In genomic region chr11:1207451-1208360, GRCh38 we compare ENCODE assay signal across 23 cellular contexts. TPM values are rescaled to one million over a fixed set of nuclear protein-coding genes. Genes with fewer than 3 reads are reported as not detected.
DNase-seq lines count a peak whose midpoint lies in the region; ATAC-seq, FAIRE-seq and TF ChIP-seq lines count a peak whose summit lies in the region.
"Had no signal": no experiment of that assay in that cellular context is flagged by ENCODE, and none has a peak within 500 bp of the region (broad histone marks: within the 10 kb centered on the region; RNA-seq: fewer than 3 reads in every experiment).

No MANE protein-coding gene starts in this region.

- no peak overlapping the region for H3K4me3 ChIP-seq in HepG2 (replicated peaks in 1 of 3; ENCODE audit: insufficient read depth in 1 of 3, low read depth in 2 of 3, low read length in 3 of 3)
- H3K4me3 ChIP-seq in spleen, result no peak overlapping the region
- H3K4me3 ChIP-seq: coronary artery, SK-N-MC, smooth muscle cell had no signal

- TF ChIP-seq RAD21 in HepG2 (CRISPR knock-in tag; IDR thresholded peaks at IDR 0.05), result no peak

- no peak overlapping the region for H3K4me3 Mint-ChIP-seq in WTC11
- H3K4me3 Mint-ChIP-seq: activated CD4-positive, alpha-beta T cell treated with anti-CD3 and anti-CD28 coated beads, Interleukin-2, amount 10 ng/mL, durations not matched to agents 24 days and 14 days; activated naive CD4-positive, alpha-beta T cell treated with anti-CD3 and anti-CD28 coated beads, Interleukin-2, amount 50 U/mL, for 24 hours had no signal

- intact Hi-C loops in HepG2 (cut with micrococcal nuclease; ENCODE audit: unreplicated experiment) (loop anchor here (10.0 kb wide), 1 partner anchor 57 kb away; no protein-coding TSS in a partner anchor), spleen (cut with DNase I; ENCODE audit: low total_unique reads) (loop anchor here (10.0 kb wide), 1 partner anchor 367 kb away; the partner anchor contains the start of gene DUSP8)

- H3K36me3 ChIP-seq in HepG2 (replicated peaks in 1 of 2; ENCODE audit: control insufficient read depth in 1 of 2, insufficient read depth in 2 of 2, low read length in 2 of 2) (no peaks in the 10 kb centered on the region), spleen (no peaks in the 10 kb centered on the region)

- H4K20me1 ChIP-seq in HepG2 (ENCODE audit: insufficient read depth, low read length), result no peaks in the 10 kb centered on the region

- no peak for TF ChIP-seq EP300 in HepG2 (IDR thresholded peaks at IDR 0.05; ENCODE audit: low read depth in 2 of 2, low read length in 2 of 2)
- no peak for TF ChIP-seq EP300 in HepG2 (CRISPR knock-in tag; IDR thresholded peaks at IDR 0.05; ENCODE audit: borderline replicate concordance)

- H3K4me2 ChIP-seq in HepG2 (ENCODE audit: low read depth, low read length), result no peak overlapping the region
- H3K4me2 ChIP-seq: smooth muscle cell had no signal

- DNase-seq in activated CD8-positive, alpha-beta memory T cell treated with anti-CD3 and anti-CD28 coated beads, Interleukin-2, amount 50 U/mL, for 4 hours, result peak; percentile 10
- DNase-seq in activated CD8-positive, alpha-beta memory T cell treated with anti-CD3 and anti-CD28 coated beads for 24 hours, result no peak
- DNase-seq in WTC11 (ENCODE audit: low spot score) (peak; percentile 7), HepG2 (ENCODE audit: low spot score) (no peak), spleen (peak; percentile 72), NCI-H345 (lab: John Stamatoyannopoulos, UW) (no peak)
- DNase-seq: activated CD4-positive, alpha-beta T cell treated with anti-CD3 and anti-CD28 coated beads, Interleukin-2, amount 10 ng/mL, durations not matched to agents 24 days and 14 days; C1 segment of cervical spinal cord; DMS 273 treated with DMSO at 0.1 percent for 48 hours; foreskin fibroblast; GF-D8; NCI-H146; NCI-H82 had no signal

- H3K27me3 ChIP-seq in HepG2 (ENCODE audit: control insufficient read depth in 1 of 2, insufficient read depth in 2 of 2, low read length in 2 of 2) (peaks cover 32 to 70% of the 10 kb centered on the region in 2 experiments; a peak in 4 of 5 replicates), spleen (replicated peaks in 1 of 7) (peaks cover 0 to 26% (median 10%) of the 10 kb centered on the region in 7 donors)

- H2AFZ ChIP-seq in HepG2 (ENCODE audit: low read length), result no peak overlapping the region

- no TSS peak for BruUV-seq in HepG2 (replicated peaks; lab: Mats Ljungman, UMichigan)

- H3K9ac ChIP-seq in HepG2 (ENCODE audit: insufficient read depth, low read depth, low read length), result no peak overlapping the region

- FAIRE-seq in HepG2 (lab: Jason Lieb, UNC), result no peak
- FAIRE-seq: endothelial cell of umbilical vein had no signal

- POLR2A ChIA-PET in WTC11 (lab: Charles Lee) (no interaction called here), HepG2 (lab: Yijun Ruan, JAX) (no interaction called here)

- ATAC-seq in WTC11, result no peak
- ATAC-seq in HepG2, result no peak; the same call in 2 of the 3 replicates
- no peak for ATAC-seq in HG02571 (IDR thresholded peaks at IDR 0.05; ENCODE audit: unreplicated experiment)
- no peak for ATAC-seq in GM21360 (IDR thresholded peaks at IDR 0.05; ENCODE audit: unreplicated experiment)

- no peaks in the 10 kb centered on the region for H3K4me1 Mint-ChIP-seq in WTC11
- H3K4me1 Mint-ChIP-seq: activated CD4-positive, alpha-beta T cell treated with anti-CD3 and anti-CD28 coated beads, Interleukin-2, amount 10 ng/mL, durations not matched to agents 24 days and 14 days; activated naive CD4-positive, alpha-beta T cell treated with anti-CD3 and anti-CD28 coated beads, Interleukin-2, amount 50 U/mL, for 24 hours had no signal

- H3K4me1 ChIP-seq in HepG2 (ENCODE audit: insufficient read depth, low read length) (0 out of 2 replicates have a peak, but pooled peaks cover 5% of the 10 kb centered on the region), spleen (peaks cover 0 to 8% (median 6%) of the 10 kb centered on the region in 6 donors)

- no peaks in the 10 kb centered on the region for H3K79me2 ChIP-seq in HepG2 (ENCODE audit: insufficient read depth, low read length)

- no peak for TF ChIP-seq CTCF in WTC11 (IDR thresholded peaks at IDR 0.05)
- TF ChIP-seq CTCF in HepG2 (CRISPR knock-in tag; IDR thresholded peaks at IDR 0.05), result no peak
- TF ChIP-seq CTCF in spleen (IDR thresholded peaks at IDR 0.05 in 8 of 11, conservative IDR thresholded peaks at IDR 0.05 in 3 of 11), result no peak

- H3K9me3 ChIP-seq in HepG2 (ENCODE audit: low read length) (peaks cover 18% of the 10 kb centered on the region), spleen (peaks cover 6 to 34% (median 26%) of the 10 kb centered on the region in 8 donors)

- peaks cover 24% of the 10 kb centered on the region for H3K36me3 Mint-ChIP-seq in WTC11

- peaks cover 26% of the 10 kb centered on the region for H3K27me3 Mint-ChIP-seq in WTC11 (ENCODE audit: low read depth)

- CTCF ChIA-PET in WTC11 (lab: Charles Lee), result no interaction called here
- CTCF ChIA-PET in HepG2 (lab: Yijun Ruan, JAX; ENCODE audit: low intra/inter-chr PET ratio, low total read pairs), result no interaction called here

- in situ Hi-C loops in HepG2 (cut with HindIII; ENCODE audit: extremely low pct_ligation_motif_present, low pct_unique_long_range_greater_than_20kb), result no loop called here

- no peak overlapping the region for H3K27ac Mint-ChIP-seq in WTC11
- H3K27ac Mint-ChIP-seq: activated CD4-positive, alpha-beta T cell treated with anti-CD3 and anti-CD28 coated beads, Interleukin-2, amount 10 ng/mL, durations not matched to agents 24 days and 14 days; activated naive CD4-positive, alpha-beta T cell treated with anti-CD3 and anti-CD28 coated beads, Interleukin-2, amount 50 U/mL, for 24 hours had no signal

- no peak overlapping the region for H3K27ac ChIP-seq in HepG2 (ENCODE audit: extremely low read length, insufficient read depth, low read length)
- no peak overlapping the region for H3K27ac ChIP-seq in spleen
- H3K27ac ChIP-seq: coronary artery, SK-N-MC had no signal

- WGBS in HepG2 (ENCODE audit: low lambda C conversion rate), result 30% methylated on average over 14 of the region's 40 CpGs
- 86 to 92% (median 87%) methylated on average over 29 to 40 of the region's 40 CpGs for WGBS in spleen, 5 donors

- TF ChIP-seq POLR2A in HepG2 (IDR thresholded peaks at IDR 0.05; ENCODE audit: insufficient read depth in 1 of 2, low read depth in 2 of 2, low read length in 2 of 2) (no peak), spleen (IDR thresholded peaks at IDR 0.05) (no peak)

- H3K9me3 Mint-ChIP-seq in WTC11, result peaks cover 36% of the 10 kb centered on the region

RNA-seq across cellular contexts. Expression of gene MUC5B, which starts 15.2 kb away (rescaled TPM):
- total RNA-seq in WTC11 (2021) (0.69 to 1.6 TPM (median 1.6 TPM) in 3 replicates), HepG2 (2016; rRNA removed; fragmentation: Illumina TruSeq; extraction: Trizol) (not detected in 2 replicates), spleen (under 1 TPM in 1 of 7 donors, not detected in 6; 0.09 TPM)
- total RNA-seq in HepG2 (2016; cell fraction: cytosol; rRNA removed; fragmentation: Illumina TruSeq; extraction: Trizol; ENCODE audit: low read depth), result under 0.01 TPM in 1 of 2 replicates, not detected in the other
- not detected in 2 replicates for total RNA-seq in HepG2 (2016; cell fraction: insoluble cytoplasmic fraction; rRNA removed; fragmentation: Illumina TruSeq; extraction: Trizol)
- total RNA-seq in HepG2 (2016; cell fraction: membrane; rRNA removed; fragmentation: Illumina TruSeq; extraction: Trizol), result not detected in 2 replicates
- not detected in 2 replicates for total RNA-seq in HepG2 (2016; cell fraction: nucleus; rRNA removed; fragmentation: Illumina TruSeq; extraction: Trizol)
- polyA plus RNA-seq in HepG2 (2011; rRNA removed) (0.01 and 0.05 TPM in 2 replicates), spleen (under 1 TPM in 2 of 3 donors, not detected in 1; under 0.01 TPM)
- polyA plus RNA-seq in HepG2 (2011; cell fraction: cytosol; rRNA removed), result under 0.01 and 0.01 TPM in 2 replicates
- 0.18 and 0.99 TPM in 2 replicates for polyA plus RNA-seq in HepG2 (2011; cell fraction: nucleus; rRNA removed)
- 2.3 and 3.1 TPM in 2 replicates for polyA plus RNA-seq in HepG2 (2012)
- polyA plus RNA-seq in HepG2 (2016; cell fraction: cytosol; fragmentation: Illumina TruSeq; extraction: Trizol; ENCODE audit: low read depth), result not detected in 2 replicates
- polyA plus RNA-seq in HepG2 (2016; cell fraction: insoluble cytoplasmic fraction; fragmentation: Illumina TruSeq; extraction: Trizol; ENCODE audit: low read depth), result not detected in 2 replicates
- not detected in 2 replicates for polyA plus RNA-seq in HepG2 (2016; cell fraction: membrane; fragmentation: Illumina TruSeq; extraction: Trizol; ENCODE audit: low read depth)
- not detected in 2 replicates for polyA plus RNA-seq in HepG2 (2016; cell fraction: nucleus; fragmentation: Illumina TruSeq; extraction: Trizol; ENCODE audit: insufficient read depth, low read depth)
- 0.02 and 0.06 TPM in 2 replicates for polyA minus RNA-seq in HepG2 (2011; rRNA and poly(A)+ RNA removed; ENCODE audit: low replicate concordance)
- 0.69 TPM in 1 of 2 replicates, not detected in the other for polyA minus RNA-seq in HepG2 (2011; cell fraction: cytosol; rRNA and poly(A)+ RNA removed)
- 0.26 and 0.50 TPM in 2 replicates for polyA minus RNA-seq in HepG2 (2011; cell fraction: nucleus; rRNA and poly(A)+ RNA removed)
- total RNA-seq: A172; activated CD4-positive, alpha-beta T cell treated with anti-CD3 and anti-CD28 coated beads, Interleukin-2, amount 10 ng/mL, durations not matched to agents 24 days and 14 days; endothelial cell of umbilical vein; smooth muscle cell; temporal lobe had no signal
- polyA plus RNA-seq: endothelial cell of umbilical vein, smooth muscle cell had no signal

RNA-seq across cellular contexts. Expression of gene MUC5AC, which starts 50.0 kb away (rescaled TPM):
- total RNA-seq in WTC11 (2021), result under 0.01 TPM in 1 of 3 replicates, not detected in the others
- total RNA-seq in HepG2 (2016; rRNA removed; fragmentation: Illumina TruSeq; extraction: Trizol), result not detected in 2 replicates
- not detected in 2 replicates for total RNA-seq in HepG2 (2016; cell fraction: cytosol; rRNA removed; fragmentation: Illumina TruSeq; extraction: Trizol; ENCODE audit: low read depth)
- total RNA-seq in HepG2 (2016; cell fraction: insoluble cytoplasmic fraction; rRNA removed; fragmentation: Illumina TruSeq; extraction: Trizol), result not detected in 2 replicates
- total RNA-seq in HepG2 (2016; cell fraction: membrane; rRNA removed; fragmentation: Illumina TruSeq; extraction: Trizol), result not detected in 2 replicates
- total RNA-seq in HepG2 (2016; cell fraction: nucleus; rRNA removed; fragmentation: Illumina TruSeq; extraction: Trizol), result not detected in 2 replicates
- under 0.01 TPM in 2 replicates for polyA plus RNA-seq in HepG2 (2011; rRNA removed)
- under 0.01 TPM in 1 of 2 replicates, not detected in the other for polyA plus RNA-seq in HepG2 (2011; cell fraction: cytosol; rRNA removed)
- 0.02 TPM in 2 replicates for polyA plus RNA-seq in HepG2 (2011; cell fraction: nucleus; rRNA removed)
- polyA plus RNA-seq in HepG2 (2012), result not detected in 2 replicates
- not detected in 2 replicates for polyA plus RNA-seq in HepG2 (2016; cell fraction: cytosol; fragmentation: Illumina TruSeq; extraction: Trizol; ENCODE audit: low read depth)
- polyA plus RNA-seq in HepG2 (2016; cell fraction: insoluble cytoplasmic fraction; fragmentation: Illumina TruSeq; extraction: Trizol; ENCODE audit: low read depth), result not detected in 2 replicates
- polyA plus RNA-seq in HepG2 (2016; cell fraction: membrane; fragmentation: Illumina TruSeq; extraction: Trizol; ENCODE audit: low read depth), result not detected in 2 replicates
- polyA plus RNA-seq in HepG2 (2016; cell fraction: nucleus; fragmentation: Illumina TruSeq; extraction: Trizol; ENCODE audit: insufficient read depth, low read depth), result 0.03 TPM in 1 of 2 replicates, not detected in the other
- not detected in 2 replicates for polyA minus RNA-seq in HepG2 (2011; rRNA and poly(A)+ RNA removed; ENCODE audit: low replicate concordance)
- polyA minus RNA-seq in HepG2 (2011; cell fraction: cytosol; rRNA and poly(A)+ RNA removed), result not detected in 2 replicates
- polyA minus RNA-seq in HepG2 (2011; cell fraction: nucleus; rRNA and poly(A)+ RNA removed), result not detected in 2 replicates
- total RNA-seq in spleen, result not detected
- under 1 TPM in 2 of 3 donors, not detected in 1; under 0.01 TPM for polyA plus RNA-seq in spleen
- total RNA-seq: A172; activated CD4-positive, alpha-beta T cell treated with anti-CD3 and anti-CD28 coated beads, Interleukin-2, amount 10 ng/mL, durations not matched to agents 24 days and 14 days; endothelial cell of umbilical vein; omental fat pad; smooth muscle cell had no signal
- polyA plus RNA-seq: endothelial cell of umbilical vein, smooth muscle cell had no signal

Comparison
In these comparisons a context has a peak if more than half of its experiments do, and no peak if none do; other contexts are left out.
1. DNase-seq: peak in activated CD8-positive, alpha-beta memory T cell treated with anti-CD3 and anti-CD28 coated beads, Interleukin-2, amount 50 U/mL, for 4 hours (single experiment), WTC11 (single experiment) and spleen (single experiment); none in activated CD8-positive, alpha-beta memory T cell treated with anti-CD3 and anti-CD28 coated beads for 24 hours (single experiment), HepG2 (single experiment) and NCI-H345 (single experiment).